In genomic region chr1:12617901-12618660, GRCh38 we compare ENCODE assay signal across 1 cellular context.
TF ChIP-seq lines count a peak whose summit lies in the region.

DHRS3 (minus strand) TSS chr1:12618210; CDS start chr1:12617348, 862 bp downstream.

TF ChIP-seq in HepG2, 621 proteins besides CTCF, POLR2A, EP300 and RAD21 (continued from another document):
- TF ChIP-seq ZNF710 (CRISPR knock-in tag; IDR thresholded peaks at IDR 0.05; ENCODE audit: borderline replicate concordance) (no peak; the same call in 1 of the 2 replicates), CBFB (CRISPR knock-in tag; IDR thresholded peaks at IDR 0.05) (no peak), HNRNPL (IDR thresholded peaks at IDR 0.05; ENCODE audit: low read depth, low read length) (peak; percentile 56; the same call in 1 of the 2 replicates), ZSCAN25 (CRISPR knock-in tag; IDR thresholded peaks at IDR 0.05) (no peak), PAF1 (CRISPR knock-in tag; IDR thresholded peaks at IDR 0.05) (no peak; the same call in 1 of the 2 replicates), ZNF670 (CRISPR knock-in tag; IDR thresholded peaks at IDR 0.05; ENCODE audit: borderline replicate concordance) (no peak), ZNF143 (CRISPR knock-in tag; IDR thresholded peaks at IDR 0.05) (no peak), CAMTA2 (CRISPR knock-in tag; IDR thresholded peaks at IDR 0.05; ENCODE audit: borderline replicate concordance) (no peak), THAP7 (CRISPR knock-in tag; IDR thresholded peaks at IDR 0.05) (no peak), IKZF1 (IDR thresholded peaks at IDR 0.05) (no peak), NRL (CRISPR knock-in tag; IDR thresholded peaks at IDR 0.05; ENCODE audit: borderline replicate concordance) (peak; percentile 82; the same call in 1 of the 2 replicates), ZNF136 (CRISPR knock-in tag; IDR thresholded peaks at IDR 0.05; ENCODE audit: low read depth) (no peak; the same call in 1 of the 2 replicates), GATAD2A (CRISPR knock-in tag; IDR thresholded peaks at IDR 0.05) (no peak), THAP11 (CRISPR knock-in tag; IDR thresholded peaks at IDR 0.05) (no peak), POLR2AphosphoS2 (IDR thresholded peaks at IDR 0.05; ENCODE audit: low read depth, low read length) (no peak; the same call in 1 of the 2 replicates), YEATS2 (CRISPR knock-in tag; IDR thresholded peaks at IDR 0.05; ENCODE audit: borderline replicate concordance) (no peak), TFDP2 (CRISPR knock-in tag; IDR thresholded peaks at IDR 0.05) (peak; percentile 53; the same call in 1 of the 2 replicates), ZNF543 (CRISPR knock-in tag; IDR thresholded peaks at IDR 0.05) (no peak), PHF21A (CRISPR knock-in tag; IDR thresholded peaks at IDR 0.05) (no peak; the same call in 1 of the 2 replicates), ELF3 (CRISPR knock-in tag; IDR thresholded peaks at IDR 0.05) (0 out of 2 replicates have a peak, but pooled peaks have one; percentile 15), ZNF160 (CRISPR knock-in tag; IDR thresholded peaks at IDR 0.05) (no peak), MEIS1 (CRISPR knock-in tag; IDR thresholded peaks at IDR 0.05; ENCODE audit: borderline replicate concordance) (peak; percentile 92; the same call in 1 of the 2 replicates), FLYWCH1 (CRISPR knock-in tag; IDR thresholded peaks at IDR 0.05) (no peak), ZNF75D (CRISPR knock-in tag; IDR thresholded peaks at IDR 0.05; ENCODE audit: borderline replicate concordance) (no peak), ZNF737 (CRISPR knock-in tag; IDR thresholded peaks at IDR 0.05; ENCODE audit: borderline replicate concordance) (no peak), SP140L (CRISPR knock-in tag; IDR thresholded peaks at IDR 0.05; ENCODE audit: borderline replicate concordance) (no peak), TRIM24 (CRISPR knock-in tag; IDR thresholded peaks at IDR 0.05) (no peak), ZNF292 (CRISPR knock-in tag; IDR thresholded peaks at IDR 0.05; ENCODE audit: borderline replicate concordance, low read depth) (no peak), ZFP36 (IDR thresholded peaks at IDR 0.05; ENCODE audit: borderline replicate concordance, low read depth, low read length, partially characterized antibody) (no peak), ZNF17 (CRISPR knock-in tag; IDR thresholded peaks at IDR 0.05) (no peak), PHB2 (IDR thresholded peaks at IDR 0.05; ENCODE audit: partially characterized antibody) (no peak), DRAP1 (CRISPR knock-in tag; IDR thresholded peaks at IDR 0.05) (peak; percentile 59; the same call in 1 of the 2 replicates), ZNF567 (CRISPR knock-in tag; IDR thresholded peaks at IDR 0.05; ENCODE audit: borderline replicate concordance) (no peak; the same call in 1 of the 2 replicates), ZNF841 (CRISPR knock-in tag; IDR thresholded peaks at IDR 0.05; ENCODE audit: borderline replicate concordance) (no peak), NFAT5 (CRISPR knock-in tag; IDR thresholded peaks at IDR 0.05) (0 out of 2 replicates have a peak, but pooled peaks have one; percentile 2), ZFX (CRISPR knock-in tag; IDR thresholded peaks at IDR 0.05; ENCODE audit: low read depth) (peak; percentile 51), TCF7L2 (IDR thresholded peaks at IDR 0.05; ENCODE audit: low read depth, low read length) (no peak), SKIL (CRISPR knock-in tag; IDR thresholded peaks at IDR 0.05; ENCODE audit: borderline replicate concordance) (peak; percentile 27; the same call in 1 of the 2 replicates), STAT6 (CRISPR knock-in tag; IDR thresholded peaks at IDR 0.05; ENCODE audit: borderline replicate concordance) (no peak), RBFOX2 (IDR thresholded peaks at IDR 0.05; ENCODE audit: low read depth, low read length) (peak; percentile 99), MXD3 (CRISPR knock-in tag; IDR thresholded peaks at IDR 0.05) (no peak), ZNF326 (CRISPR knock-in tag; IDR thresholded peaks at IDR 0.05; ENCODE audit: borderline replicate concordance) (no peak), ZNF382 (CRISPR knock-in tag; IDR thresholded peaks at IDR 0.05; ENCODE audit: borderline replicate concordance) (no peak), HDAC1 (CRISPR knock-in tag; IDR thresholded peaks at IDR 0.05) (no peak; the same call in 1 of the 2 replicates), MTERF4 (CRISPR knock-in tag; IDR thresholded peaks at IDR 0.05) (no peak), SKI (IDR thresholded peaks at IDR 0.05; ENCODE audit: partially characterized antibody) (peak; percentile 49), ZNF3 (CRISPR knock-in tag; IDR thresholded peaks at IDR 0.05) (no peak)
